In the genomic region with DNA sequence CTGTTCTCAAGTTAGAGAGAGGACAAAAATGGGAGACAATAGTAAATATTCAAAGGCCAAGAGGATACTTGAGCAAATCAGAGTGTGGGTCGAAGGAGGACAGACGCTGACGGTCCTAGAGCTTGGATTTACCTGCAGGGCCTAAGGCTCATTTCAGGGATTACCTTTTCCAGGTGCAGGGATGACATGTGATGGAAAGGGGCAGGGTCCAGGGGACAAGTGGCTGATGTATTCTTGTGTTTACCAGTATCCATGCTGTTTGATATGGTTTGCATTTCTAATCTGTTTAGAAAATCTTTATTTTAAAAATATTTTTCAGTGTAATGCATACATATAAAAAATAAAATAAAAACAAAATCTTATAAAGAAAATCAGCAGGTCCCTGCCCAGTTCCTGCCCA, we compare ENCODE assay signal across 9 cellular contexts. TPM values are rescaled to one million over a fixed set of nuclear protein-coding genes. Genes with fewer than 3 reads are reported as not detected.
"Had no signal": no experiment of that assay in that cellular context is flagged by ENCODE, and none has a peak within 500 bp of the region (broad histone marks: within the 10 kb centered on the region; RNA-seq: fewer than 3 reads in every experiment).

No MANE protein-coding gene starts in this region.

- H3K4me3 ChIP-seq: K562 had no signal

- DNase-seq: IMR-90, KBM-7, KG1 had no signal

- H3K27ac ChIP-seq: HL-60, KMS-11 had no signal

- ATAC-seq: HepG2, K562 had no signal

RNA-seq across cellular contexts. Expression of a gene that starts 5.3 kb away (rescaled TPM):
- total RNA-seq: HepG2, HT-29, HT1080, IMR-90, K562 had no signal
